16 cellular contexts compared by ENCODE assay signal in the genomic region with DNA sequence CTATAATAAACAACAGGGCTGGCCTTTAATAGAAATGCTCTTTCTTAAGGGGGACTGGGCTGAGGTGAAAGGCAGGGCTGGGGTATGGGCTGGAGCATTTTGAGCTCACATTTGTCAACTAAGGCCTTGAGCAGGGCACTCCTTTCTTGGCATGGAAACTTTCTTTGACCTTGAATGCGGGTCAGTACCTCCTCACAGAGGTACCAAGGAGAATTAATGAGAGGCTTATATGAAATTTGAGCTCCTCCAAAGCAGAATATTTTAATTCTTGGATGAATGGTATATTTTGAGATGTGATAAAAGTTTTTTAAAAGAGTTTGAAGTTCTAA. TPM values are rescaled to one million over a fixed set of nuclear protein-coding genes. Genes with fewer than 3 reads are reported as not detected.
DNase-seq lines count a peak whose midpoint lies in the region; ATAC-seq and TF ChIP-seq lines count a peak whose summit lies in the region.
"Had no signal": no experiment of that assay in that cellular context is flagged by ENCODE, and none has a peak within 500 bp of the region (broad histone marks: within the 10 kb centered on the region; RNA-seq: fewer than 3 reads in every experiment).

No MANE protein-coding gene starts in this region.

- no peak for DNase-seq in right atrium auricular region (ENCODE audit: low spot score)
- DNase-seq in Right ventricle myocardium superior: no peak
- DNase-seq in hepatocyte (ENCODE audit: low spot score): no peak
- no peak for DNase-seq in sigmoid colon
- DNase-seq in NCI-H2227 (lab: John Stamatoyannopoulos, UW; ENCODE audit: unreplicated experiment): no peak
- no peak for DNase-seq in right lobe of liver
- no peak for DNase-seq in foreskin fibroblast
- DNase-seq: amniotic stem cell, COR-L47, naive B cell, NCI-H1105 treated with DMSO at 0.1 percent for 48 hours, NCI-H446, SK-N-SH had no signal

- H3K4me3 ChIP-seq in right atrium auricular region (no peak overlapping the region), hepatocyte (no peak overlapping the region), sigmoid colon (no peak overlapping the region), right lobe of liver (no peak overlapping the region), foreskin fibroblast (ENCODE audit: low read depth in 1 of 2, low read length in 2 of 2) (no peak overlapping the region)

- no peaks in the 10 kb centered on the region for H3K9me3 ChIP-seq in right atrium auricular region
- H3K9me3 ChIP-seq in hepatocyte (ENCODE audit: low read depth): no peaks in the 10 kb centered on the region
- H3K9me3 ChIP-seq in sigmoid colon: no peaks in the 10 kb centered on the region
- no peaks in the 10 kb centered on the region for H3K9me3 ChIP-seq in right lobe of liver
- H3K9me3 ChIP-seq: SK-N-SH had no signal

- no peaks in the 10 kb centered on the region for H3K9me2 ChIP-seq in hepatocyte (replicated peaks; ENCODE audit: insufficient read depth)
- H3K9me2 ChIP-seq: SK-N-SH had no signal

- ATAC-seq in Right ventricle myocardium superior (ENCODE audit: poor library complexity) (no peak), HG03159 (IDR thresholded peaks at IDR 0.05; ENCODE audit: unreplicated experiment) (no peak), right lobe of liver (no peak)
- ATAC-seq: HCT116; stimulated activated effector memory CD8-positive, alpha-beta T cell treated with anti-CD3 and anti-CD28 coated beads, Interleukin-12 subunit alpha, Interleukin-12 subunit beta, amount 100 ng/mL, for 72 hours had no signal

- H2AFZ ChIP-seq in hepatocyte: no peak overlapping the region

- intact Hi-C loops in Right ventricle myocardium superior (cut with DNase I) (loop anchor here (5.0 kb wide), 2 partner anchors 64 to 169 kb away; partner anchors contain the start of gene HBEGF), sigmoid colon (cut with DNase I) (loop anchor here (5.0 kb wide), 2 partner anchors 64 to 169 kb away; partner anchors contain the start of gene HBEGF), right lobe of liver (cut with DNase I) (no loop called here)

- TF ChIP-seq POLR2A in sigmoid colon (IDR thresholded peaks at IDR 0.05) (no peak), right lobe of liver (IDR thresholded peaks at IDR 0.05) (no peak)

- H4K20me1 ChIP-seq in hepatocyte (ENCODE audit: insufficient read depth, poor library complexity, severe bottlenecking): no peaks in the 10 kb centered on the region

- H3K36me3 ChIP-seq in right atrium auricular region (no peaks in the 10 kb centered on the region), hepatocyte (replicated peaks; ENCODE audit: insufficient read depth, low read depth) (no peaks in the 10 kb centered on the region), sigmoid colon (no peaks in the 10 kb centered on the region), right lobe of liver (no peaks in the 10 kb centered on the region)

- H3K4me2 ChIP-seq in hepatocyte: peak overlapping the region; percentile 41
- H3K4me2 ChIP-seq: SK-N-SH had no signal

- H3K4me1 ChIP-seq in right atrium auricular region (peaks cover 0 to 60% of the 10 kb centered on the region in 2 donors), hepatocyte (ENCODE audit: insufficient read depth) (peaks cover 28% of the 10 kb centered on the region), sigmoid colon (peaks cover 0 to 53% (median 46%) of the 10 kb centered on the region in 4 donors), right lobe of liver (peaks cover 0 to 28% (median 8%) of the 10 kb centered on the region in 4 donors)

- no peak for TF ChIP-seq EP300 in sigmoid colon (IDR thresholded peaks at IDR 0.05)

- 96% methylated on average over 1 of the region's 1 CpG for WGBS in hepatocyte (ENCODE audit: low lambda C conversion rate, missing lambda C conversion rate)
- 25 to 66% methylated on average over 1 of the region's 1 CpG for WGBS in sigmoid colon, 2 donors
- 50% methylated on average over 1 of the region's 1 CpG for WGBS in right lobe of liver (ENCODE audit: insufficient coverage, low coverage, low lambda C conversion rate, missing lambda C conversion rate)

- H3K27ac ChIP-seq in right atrium auricular region (peak overlapping the region; percentile 47 to 72), hepatocyte (peak overlapping the region; percentile 18), sigmoid colon (peak overlapping the region; percentile 41 to 77 (median 65)), right lobe of liver (peak overlapping the region in 1 of 3 donors; percentile 26)

- H3K27me3 ChIP-seq in right atrium auricular region (no peaks in the 10 kb centered on the region), hepatocyte (no peaks in the 10 kb centered on the region), sigmoid colon (no peaks in the 10 kb centered on the region), right lobe of liver (no peaks in the 10 kb centered on the region)

- TF ChIP-seq CTCF in right atrium auricular region (IDR thresholded peaks at IDR 0.05) (no peak), hepatocyte (IDR thresholded peaks at IDR 0.05; ENCODE audit: poor library complexity) (no peak), sigmoid colon (IDR thresholded peaks at IDR 0.05) (no peak), right lobe of liver (IDR thresholded peaks at IDR 0.05) (no peak), foreskin fibroblast (IDR thresholded peaks at IDR 0.05; ENCODE audit: low read depth, low read length) (no peak)

- H3K79me2 ChIP-seq in hepatocyte: peaks cover 49% of the 10 kb centered on the region

RNA-seq across cellular contexts. Expression of gene CYSTM1, which starts 3.1 kb away (rescaled TPM):
- total RNA-seq in right atrium auricular region: 100 to 1,000 TPM in 1 of 2 donors, 10 to 100 TPM in 1; 89.8 to 143 TPM
- 58.3 TPM for total RNA-seq in Right ventricle myocardium superior
- 111 and 120 TPM in 2 replicates for total RNA-seq in hepatocyte
- polyA plus RNA-seq in hepatocyte: 196 and 262 TPM in 2 replicates
- 10 to 100 TPM; 23.8 to 51.7 (median 36.2) TPM for total RNA-seq in sigmoid colon
- polyA plus RNA-seq in sigmoid colon: 100 to 1,000 TPM; 207 to 597 (median 398) TPM
- total RNA-seq in right lobe of liver: 10 to 100 TPM; 15.5 to 78.0 (median 29.8) TPM

RNA-seq across cellular contexts. Expression of gene IGIP, which starts 52.3 kb away (rescaled TPM):
- total RNA-seq in right atrium auricular region (10 to 100 TPM; 13.7 to 13.8 TPM), Right ventricle myocardium superior (10.4 TPM), hepatocyte (4.4 and 7.2 TPM in 2 replicates), sigmoid colon (10 to 100 TPM; 24.7 to 35.2 (median 30.0) TPM), right lobe of liver (1 to 10 TPM; 4.4 to 7.1 (median 6.5) TPM)
- polyA plus RNA-seq in hepatocyte (0.50 and 0.89 TPM in 2 replicates), sigmoid colon (1 to 10 TPM; 3.5 to 6.0 (median 3.9) TPM)

Comparison
In these comparisons a context has a peak if more than half of its experiments do, and no peak if none do; other contexts are left out.
1. intact Hi-C loops: an anchor here in Right ventricle myocardium superior (5.0 kb wide) and sigmoid colon (5.0 kb wide); none called in right lobe of liver.